21 cellular contexts compared by ENCODE assay signal in genomic region chr3:76997733-76998132, GRCh38. TPM values are rescaled to one million over a fixed set of nuclear protein-coding genes. Genes with fewer than 3 reads are reported as not detected.
DNase-seq lines count a peak whose midpoint lies in the region; ATAC-seq lines count a peak whose summit lies in the region.
"Had no signal": no experiment of that assay in that cellular context is flagged by ENCODE, and none has a peak within 500 bp of the region (broad histone marks: within the 10 kb centered on the region; RNA-seq: fewer than 3 reads in every experiment).

No MANE protein-coding gene starts in this region.

- no peaks in the 10 kb centered on the region for H3K36me3 Mint-ChIP-seq in activated T-helper 2 cell treated with anti-CD3 and anti-CD28 coated beads, Interferon-gamma antibody, Interleukin-2, Interleukin-4, amounts not matched to agents 10 μg/mL and 5 μg/mL and 100 μg/mL, durations not matched to agents 14 hours and 24 hours and 36 hours (ENCODE audit: low read depth)
- H3K36me3 Mint-ChIP-seq: CD4-positive, alpha-beta memory T cell had no signal

- no peak overlapping the region for H3K27ac Mint-ChIP-seq in activated T-helper 2 cell treated with anti-CD3 and anti-CD28 coated beads, Interferon-gamma antibody, Interleukin-2, Interleukin-4, amounts not matched to agents 10 μg/mL and 5 μg/mL and 100 μg/mL, durations not matched to agents 14 hours and 24 hours and 36 hours
- H3K27ac Mint-ChIP-seq: CD4-positive, alpha-beta memory T cell; HFFc6 had no signal

- no peaks in the 10 kb centered on the region for H3K27me3 Mint-ChIP-seq in activated T-helper 2 cell treated with anti-CD3 and anti-CD28 coated beads, Interferon-gamma antibody, Interleukin-2, Interleukin-4, amounts not matched to agents 10 μg/mL and 5 μg/mL and 100 μg/mL, durations not matched to agents 14 hours and 24 hours and 36 hours (ENCODE audit: low read depth)
- H3K27me3 Mint-ChIP-seq: CD4-positive, alpha-beta memory T cell had no signal

- no peak overlapping the region for H3K4me3 Mint-ChIP-seq in activated T-helper 2 cell treated with anti-CD3 and anti-CD28 coated beads, Interferon-gamma antibody, Interleukin-2, Interleukin-4, amounts not matched to agents 10 μg/mL and 5 μg/mL and 100 μg/mL, durations not matched to agents 14 hours and 24 hours and 36 hours (ENCODE audit: low read depth)
- H3K4me3 Mint-ChIP-seq: CD4-positive, alpha-beta memory T cell; HFFc6 had no signal

- DNase-seq in AG08396 (ENCODE audit: low spot score) (peak; percentile 3), NCI-H69 (lab: John Stamatoyannopoulos, UW) (peak; percentile 21), epidermal melanocyte (ENCODE audit: insufficient read length, low spot score) (peak; percentile 25), kidney tubule cell (ENCODE audit: low spot score) (peak; percentile 8), NCI-H2171 (lab: John Stamatoyannopoulos, UW) (no peak)
- DNase-seq in activated T-helper 2 cell treated with anti-CD3 and anti-CD28 coated beads, Interferon-gamma antibody, Interleukin-2, Interleukin-4, amounts not matched to agents 10 μg/mL and 5 μg/mL and 100 μg/mL, durations not matched to agents 14 hours and 24 hours and 36 hours (ENCODE audit: low spot score), result no peak
- DNase-seq: activated CD4-positive, alpha-beta T cell treated with anti-CD3 and anti-CD28 coated beads, Interleukin-2, amount 50 U/mL, for 1 hour; activated CD8-positive, alpha-beta memory T cell treated with anti-CD3 and anti-CD28 coated beads, Interleukin-2, amount 50 U/mL, for 48 hours; activated gamma-delta T cell treated with Interleukin-2 at 50 U/mL for 16 hours; CD4-positive, alpha-beta memory T cell; DMS79; effector memory CD4-positive, alpha-beta T cell; foreskin melanocyte; HFFc6; KG1; NCI-H2029; nucleus accumbens; Right ventricle myocardium superior had no signal

- intact Hi-C loops in activated T-helper 2 cell treated with anti-CD3 and anti-CD28 coated beads, Interferon-gamma antibody, Interleukin-2, Interleukin-4, amounts not matched to agents 10 μg/mL and 5 μg/mL and 100 μg/mL, durations not matched to agents 14 hours and 24 hours and 36 hours (cut with micrococcal nuclease), result no loop called here

- peaks cover 22% of the 10 kb centered on the region for H3K9me3 Mint-ChIP-seq in activated T-helper 2 cell treated with anti-CD3 and anti-CD28 coated beads, Interferon-gamma antibody, Interleukin-2, Interleukin-4, amounts not matched to agents 10 μg/mL and 5 μg/mL and 100 μg/mL, durations not matched to agents 14 hours and 24 hours and 36 hours

- H3K4me1 Mint-ChIP-seq in activated T-helper 2 cell treated with anti-CD3 and anti-CD28 coated beads, Interferon-gamma antibody, Interleukin-2, Interleukin-4, amounts not matched to agents 10 μg/mL and 5 μg/mL and 100 μg/mL, durations not matched to agents 14 hours and 24 hours and 36 hours (ENCODE audit: low read depth), result no peaks in the 10 kb centered on the region
- H3K4me1 Mint-ChIP-seq: CD4-positive, alpha-beta memory T cell had no signal

- ATAC-seq in GM19467 (IDR thresholded peaks at IDR 0.05; ENCODE audit: unreplicated experiment), result no peak
- no peak for ATAC-seq in GM21423 (IDR thresholded peaks at IDR 0.05; ENCODE audit: unreplicated experiment)
- ATAC-seq: left lobe of liver had no signal

RNA-seq across cellular contexts. Expression of gene ROBO2, which starts 42.2 kb away (rescaled TPM):
- total RNA-seq in activated T-helper 2 cell treated with anti-CD3 and anti-CD28 coated beads, Interferon-gamma antibody, Interleukin-2, Interleukin-4, amounts not matched to agents 10 μg/mL and 5 μg/mL and 100 μg/mL, durations not matched to agents 14 hours and 24 hours and 36 hours, result not detected in 2 replicates
- total RNA-seq: CD4-positive, alpha-beta memory T cell had no signal

Comparison
In these comparisons a context has a peak if more than half of its experiments do, and no peak if none do; other contexts are left out.
1. DNase-seq: peak in AG08396 (single experiment), NCI-H69 (single experiment), epidermal melanocyte (single experiment) and kidney tubule cell (single experiment); none in NCI-H2171 (single experiment) and activated T-helper 2 cell treated with anti-CD3 and anti-CD28 coated beads, Interferon-gamma antibody, Interleukin-2, Interleukin-4, amounts not matched to agents 10 μg/mL and 5 μg/mL and 100 μg/mL, durations not matched to agents 14 hours and 24 hours and 36 hours (single experiment).